Comparison of ENCODE assay signal across 28 cellular contexts in genomic region chr2:159179696-159180095, GRCh38.
"Had no signal": no experiment of that assay in that cellular context is flagged by ENCODE, and none has a peak within 500 bp of the region (broad histone marks: within the 10 kb centered on the region; RNA-seq: fewer than 3 reads in every experiment).

No MANE protein-coding gene starts in this region.

- H3K9me3 ChIP-seq: ascending aorta, colonic mucosa, esophagus muscularis mucosa, heart right ventricle, pancreas, prostate gland, testis, transverse colon, uterus had no signal

- H3K4me1 ChIP-seq: ascending aorta, colonic mucosa, foreskin keratinocyte, prostate gland, testis, transverse colon, uterus had no signal

- ATAC-seq: foreskin keratinocyte, pancreas, WTC11 had no signal

- H3K36me3 ChIP-seq: uterus had no signal

- H3K27me3 ChIP-seq: ascending aorta, cardiac muscle cell, colonic mucosa, esophagus muscularis mucosa, foreskin keratinocyte, heart right ventricle, pancreas, testis, transverse colon, uterus had no signal

- H3K4me3 ChIP-seq: ascending aorta, cardiac muscle cell, colonic mucosa, esophagus muscularis mucosa, heart right ventricle, lung, pancreas, prostate gland, testis, transverse colon, uterus had no signal

- DNase-seq: activated CD4-positive, alpha-beta memory T cell treated with anti-CD3 and anti-CD28 coated beads, Interleukin-2, amount 10 ng/mL, durations not matched to agents 7 days and 5 days; activated CD4-positive, alpha-beta T cell treated with anti-CD3 and anti-CD28 coated beads for 1 hour; activated CD4-positive, alpha-beta T cell treated with anti-CD3 and anti-CD28 coated beads, Interleukin-2, amount 10 ng/mL, durations not matched to agents 7 days and 5 days; activated CD8-positive, alpha-beta memory T cell treated with anti-CD3 and anti-CD28 coated beads, Interleukin-2, amount 50 U/mL, for 48 hours; activated gamma-delta T cell; activated naive CD4-positive, alpha-beta T cell treated with anti-CD3 and anti-CD28 coated beads, Interleukin-2, amount 10 ng/mL, durations not matched to agents 7 days and 5 days; activated naive CD8-positive, alpha-beta T cell treated with anti-CD3 and anti-CD28 coated beads, Interleukin-2, amount 10 ng/mL, durations not matched to agents 7 days and 5 days; activated T-cell treated with anti-CD3 and anti-CD28 coated beads, Interleukin-2, amount 50 U/mL, for 24 hours; cerebellar nuclear complex; colonic mucosa; foreskin keratinocyte; heart right ventricle; nucleus accumbens; pancreas; retina; stimulated activated CD4-positive, alpha-beta T cell treated with anti-CD3 and anti-CD28 coated beads, Interleukin-2, amount 100 ng/mL, for 48 hours; stimulated activated naive CD4-positive, alpha-beta T cell treated with Interleukin-2 at 50 U/mL for 16 hours; SW 1271; T-helper 9 cell; testis; transverse colon; uterus had no signal

- H3K27ac ChIP-seq: ascending aorta, cardiac muscle cell, colonic mucosa, esophagus muscularis mucosa, foreskin keratinocyte, pancreas, prostate gland, testis, transverse colon, uterus had no signal
